2 cellular contexts compared by ENCODE assay signal in genomic region chr18:43847164-43848091, GRCh38.
TF ChIP-seq lines count a peak whose summit lies in the region.

No MANE protein-coding gene starts in this region.

TF ChIP-seq in IMR-90, 13 proteins besides CTCF, POLR2A, EP300 and RAD21:
- TF ChIP-seq USF2 (IDR thresholded peaks at IDR 0.05; ENCODE audit: low read depth, low read length), result no peak
- TF ChIP-seq BHLHE40 (IDR thresholded peaks at IDR 0.05; ENCODE audit: low read depth, low read length), result no peak
- TF ChIP-seq RFX5 (IDR thresholded peaks at IDR 0.05; ENCODE audit: low read depth, low read length), result no peak
TF ChIP-seq in IMR-90: peak in this region for 0.

TF ChIP-seq in endothelial cell of umbilical vein, 7 proteins besides CTCF, POLR2A, EP300 and RAD21:
- TF ChIP-seq EZH2 (IDR thresholded peaks at IDR 0.05; ENCODE audit: borderline replicate concordance, low read depth, low read length, severe bottlenecking) (no peak), FOS (IDR thresholded peaks at IDR 0.05; ENCODE audit: borderline replicate concordance, insufficient read depth, low read length) (no peak), MAX (IDR thresholded peaks at IDR 0.05; ENCODE audit: insufficient read depth, insufficient read length) (no peak), POLR2AphosphoS5 (IDR thresholded peaks at IDR 0.05; ENCODE audit: insufficient read depth, low read depth, low read length) (no peak), GATA2 (IDR thresholded peaks at IDR 0.05; ENCODE audit: insufficient read depth, insufficient read length, low read depth, low read length) (no peak), MYC (IDR thresholded peaks at IDR 0.05; ENCODE audit: low read depth, low read length) (no peak), JUN (IDR thresholded peaks at IDR 0.05; ENCODE audit: borderline replicate concordance, insufficient read depth, insufficient read length, low read depth) (no peak)
